30 cellular contexts compared by ENCODE assay signal in the genomic region with DNA sequence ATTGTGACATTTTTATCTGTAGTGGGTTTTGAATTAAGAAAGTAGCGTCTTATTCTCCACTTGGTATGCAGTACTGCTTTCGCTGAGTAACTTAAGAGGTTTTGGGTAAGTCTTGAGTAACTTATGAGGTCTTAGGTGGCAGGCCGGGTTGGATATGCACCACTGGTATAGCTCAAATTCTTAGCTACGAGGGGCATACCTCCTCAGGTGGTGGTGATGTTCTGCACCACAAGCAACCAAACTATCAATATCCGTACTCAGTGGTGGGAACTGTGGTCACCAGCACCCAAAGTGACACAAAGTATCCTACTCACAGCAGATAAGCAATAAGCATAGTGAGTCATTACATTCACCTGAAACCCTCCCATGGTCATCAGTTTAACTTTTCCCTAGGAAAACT.
"Had no signal": no experiment of that assay in that cellular context is flagged by ENCODE, and none has a peak within 500 bp of the region (broad histone marks: within the 10 kb centered on the region; RNA-seq: fewer than 3 reads in every experiment).

No MANE protein-coding gene starts in this region.

- H3K27me3 ChIP-seq: neutrophil, ovary, right lobe of liver, sigmoid colon, suprapubic skin, testis, tibial artery, transverse colon, upper lobe of right lung, uterus had no signal

- H3K36me3 ChIP-seq: ovary, right lobe of liver, uterus had no signal

- H3K27ac Mint-ChIP-seq: naive B cell; naive thymus-derived CD8-positive, alpha-beta T cell; natural killer cell treated with Interleukin-12 subunit alpha and Interleukin-12 subunit beta and Interleukin-15 and Interleukin-18, amount 100 ng/mL, for 72 hours; progenitor cell of endocrine pancreas; stimulated activated memory B cell treated with anti-CD40 and anti-IgM and Interleukin-4, amounts not matched to agents 10 μg/mL and 1 μg/mL and 100 μg/mL, for 72 hours; stimulated activated naive CD8-positive, alpha-beta T cell treated with anti-CD3 and anti-CD28 coated beads, Interleukin-15, Interleukin-2, amounts not matched to agents 100 ng/mL and 50 ng/mL, for 24 hours; type B pancreatic cell had no signal

- H3K27ac ChIP-seq: neutrophil, ovary, parathyroid adenoma, psoas muscle, right lobe of liver, sigmoid colon, suprapubic skin, testis, tibial artery, transverse colon, upper lobe of right lung, uterus had no signal

- H3K4me1 ChIP-seq: parathyroid adenoma, psoas muscle, right lobe of liver, sigmoid colon, suprapubic skin, testis, tibial artery, transverse colon, upper lobe of right lung, uterus had no signal

- H3K9me3 Mint-ChIP-seq: naive B cell; naive thymus-derived CD8-positive, alpha-beta T cell; natural killer cell treated with Interleukin-12 subunit alpha and Interleukin-12 subunit beta and Interleukin-15 and Interleukin-18, amount 100 ng/mL, for 72 hours; nephron progenitor cell; neural crest cell; stimulated activated memory B cell treated with anti-CD40 and anti-IgM and Interleukin-4, amounts not matched to agents 10 μg/mL and 1 μg/mL and 100 μg/mL, for 72 hours; stimulated activated naive CD8-positive, alpha-beta T cell treated with anti-CD3 and anti-CD28 coated beads, Interleukin-15, Interleukin-2, amounts not matched to agents 100 ng/mL and 50 ng/mL, for 24 hours; type B pancreatic cell had no signal

- H3K4me3 Mint-ChIP-seq: naive B cell; naive thymus-derived CD8-positive, alpha-beta T cell; natural killer cell treated with Interleukin-12 subunit alpha and Interleukin-12 subunit beta and Interleukin-15 and Interleukin-18, amount 100 ng/mL, for 72 hours; nephron progenitor cell; neural crest cell; stimulated activated memory B cell treated with anti-CD40 and anti-IgM and Interleukin-4, amounts not matched to agents 10 μg/mL and 1 μg/mL and 100 μg/mL, for 72 hours; stimulated activated naive CD8-positive, alpha-beta T cell treated with anti-CD3 and anti-CD28 coated beads, Interleukin-15, Interleukin-2, amounts not matched to agents 100 ng/mL and 50 ng/mL, for 24 hours; type B pancreatic cell had no signal

- ATAC-seq: naive thymus-derived CD8-positive, alpha-beta T cell; natural killer cell treated with Interleukin-12 subunit alpha and Interleukin-12 subunit beta and Interleukin-15 and Interleukin-18, amount 100 ng/mL, for 72 hours; psoas muscle; right cardiac atrium; right lobe of liver; stimulated activated memory B cell treated with anti-CD40 and anti-IgM and Interleukin-4, amounts not matched to agents 10 μg/mL and 1 μg/mL and 100 μg/mL, for 72 hours; upper lobe of right lung had no signal

- H3K4me3 ChIP-seq: ovary, psoas muscle, right lobe of liver, sigmoid colon, suprapubic skin, testis, tibial artery, transverse colon, upper lobe of right lung, uterus had no signal

- DNase-seq: naive B cell; naive thymus-derived CD8-positive, alpha-beta T cell; nephron progenitor cell; nucleus accumbens; ovary; psoas muscle; right cardiac atrium; right lobe of liver; sigmoid colon; small intestine; stimulated activated CD4-positive, alpha-beta T cell treated with anti-CD3 and anti-CD28 coated beads, Interleukin-15, amount 100 ng/mL, for 24 hours; stimulated activated CD4-positive, alpha-beta T cell treated with anti-CD3 and anti-CD28 coated beads, Interleukin-2, amount 100 ng/mL, for 24 hours; stimulated activated CD4-positive, alpha-beta T cell treated with anti-CD3 and anti-CD28 coated beads, Interleukin-2, amount 100 ng/mL, for 48 hours; stimulated activated CD4-positive, alpha-beta T cell treated with anti-CD3 and anti-CD28 coated beads, Interleukin-4, amount 100 ng/mL, for 24 hours; stimulated activated naive CD4-positive, alpha-beta T cell; substantia nigra; testis; tibial artery; transverse colon; upper lobe of right lung; uterus had no signal

- FAIRE-seq: small intestine had no signal

- H3K79me2 ChIP-seq: parathyroid adenoma had no signal

- H3K27me3 Mint-ChIP-seq: naive B cell; naive thymus-derived CD8-positive, alpha-beta T cell; natural killer cell treated with Interleukin-12 subunit alpha and Interleukin-12 subunit beta and Interleukin-15 and Interleukin-18, amount 100 ng/mL, for 72 hours; progenitor cell of endocrine pancreas; stimulated activated memory B cell treated with anti-CD40 and anti-IgM and Interleukin-4, amounts not matched to agents 10 μg/mL and 1 μg/mL and 100 μg/mL, for 72 hours; stimulated activated naive CD8-positive, alpha-beta T cell treated with anti-CD3 and anti-CD28 coated beads, Interleukin-15, Interleukin-2, amounts not matched to agents 100 ng/mL and 50 ng/mL, for 24 hours; type B pancreatic cell had no signal

- H3K9me3 ChIP-seq: neutrophil, ovary, psoas muscle, right lobe of liver, sigmoid colon, suprapubic skin, testis, tibial artery, transverse colon, upper lobe of right lung, uterus had no signal

- H3K4me1 Mint-ChIP-seq: naive B cell; naive thymus-derived CD8-positive, alpha-beta T cell; nephron progenitor cell; neural crest cell; stimulated activated memory B cell treated with anti-CD40 and anti-IgM and Interleukin-4, amounts not matched to agents 10 μg/mL and 1 μg/mL and 100 μg/mL, for 72 hours had no signal

- H3K9ac ChIP-seq: parathyroid adenoma had no signal

- H2AFZ ChIP-seq: parathyroid adenoma had no signal
